In genomic region chr1:7616076-7616833, GRCh38 we compare ENCODE assay signal across 1 cellular context.
TF ChIP-seq lines count a peak whose summit lies in the region.

No MANE protein-coding gene starts in this region.

TF ChIP-seq in HepG2, 621 proteins besides CTCF, POLR2A, EP300 and RAD21 (continued from another document and continues in another):
- TF ChIP-seq ZNF800 (CRISPR knock-in tag; IDR thresholded peaks at IDR 0.05) (0 out of 2 replicates have a peak, but pooled peaks have one; percentile 35), ZNF382 (CRISPR knock-in tag; IDR thresholded peaks at IDR 0.05; ENCODE audit: borderline replicate concordance) (no peak), ZSCAN22 (CRISPR knock-in tag; IDR thresholded peaks at IDR 0.05) (0 out of 2 replicates have a peak, but pooled peaks have one; percentile 38), ZNF569 (CRISPR knock-in tag; IDR thresholded peaks at IDR 0.05; ENCODE audit: borderline replicate concordance) (no peak), ZNF3 (CRISPR knock-in tag; IDR thresholded peaks at IDR 0.05) (no peak), POGZ (CRISPR knock-in tag; IDR thresholded peaks at IDR 0.05) (no peak), ZNF556 (CRISPR knock-in tag; IDR thresholded peaks at IDR 0.05; ENCODE audit: borderline replicate concordance) (no peak), FOXA3 (CRISPR knock-in tag; IDR thresholded peaks at IDR 0.05) (no peak), KMT2B (CRISPR knock-in tag; IDR thresholded peaks at IDR 0.05) (0 out of 2 replicates have a peak, but pooled peaks have one; percentile 53), ZNF276 (CRISPR knock-in tag; IDR thresholded peaks at IDR 0.05; ENCODE audit: low read depth) (no peak), EHMT2 (IDR thresholded peaks at IDR 0.05; ENCODE audit: borderline replicate concordance, low read depth, low read length) (peak; percentile 94), CENPT (CRISPR knock-in tag; IDR thresholded peaks at IDR 0.05; ENCODE audit: low read depth) (no peak), ZNF724P (CRISPR knock-in tag; IDR thresholded peaks at IDR 0.05; ENCODE audit: borderline replicate concordance) (no peak), ARHGAP35 (CRISPR knock-in tag; IDR thresholded peaks at IDR 0.05; ENCODE audit: borderline replicate concordance) (no peak), MLLT10 (CRISPR knock-in tag; IDR thresholded peaks at IDR 0.05) (no peak), GATAD2A (CRISPR knock-in tag; IDR thresholded peaks at IDR 0.05) (no peak), HMGXB3 (CRISPR knock-in tag; IDR thresholded peaks at IDR 0.05; ENCODE audit: borderline replicate concordance) (0 out of 2 replicates have a peak, but pooled peaks have one; percentile 36), SYNCRIP (IDR thresholded peaks at IDR 0.05; ENCODE audit: insufficient read depth, low read depth, low read length) (no peak), TMF1 (CRISPR knock-in tag; IDR thresholded peaks at IDR 0.05; ENCODE audit: low read depth) (0 out of 2 replicates have a peak, but pooled peaks have one; percentile 51), MED13 (CRISPR knock-in tag; IDR thresholded peaks at IDR 0.05) (no peak), YEATS4 (CRISPR knock-in tag; IDR thresholded peaks at IDR 0.05; ENCODE audit: borderline replicate concordance) (no peak), HOXD1 (CRISPR knock-in tag; IDR thresholded peaks at IDR 0.05) (no peak), ZNF232 (CRISPR knock-in tag; IDR thresholded peaks at IDR 0.05; ENCODE audit: borderline replicate concordance) (peak; percentile 49; the same call in 1 of the 2 replicates), SP5 (CRISPR knock-in tag; IDR thresholded peaks at IDR 0.05; ENCODE audit: borderline replicate concordance, low read depth) (no peak), TCF7 (IDR thresholded peaks at IDR 0.05; ENCODE audit: low read depth) (no peak), IKZF5 (CRISPR knock-in tag; IDR thresholded peaks at IDR 0.05) (0 out of 2 replicates have a peak, but pooled peaks have one; percentile 20), ZNF354B (CRISPR knock-in tag; IDR thresholded peaks at IDR 0.05) (no peak), ZNF430 (CRISPR knock-in tag; IDR thresholded peaks at IDR 0.05) (peak; percentile 52; the same call in 1 of the 2 replicates), SAP130 (CRISPR knock-in tag; IDR thresholded peaks at IDR 0.05; ENCODE audit: low read depth) (peak; percentile 40; the same call in 1 of the 2 replicates), ZNF547 (CRISPR knock-in tag; IDR thresholded peaks at IDR 0.05) (no peak), TFAP4 (IDR thresholded peaks at IDR 0.05; ENCODE audit: borderline replicate concordance, low read depth) (no peak), MEIS2 (CRISPR knock-in tag; IDR thresholded peaks at IDR 0.05) (0 out of 2 replicates have a peak, but pooled peaks have one; percentile 46), ZNF280D (CRISPR knock-in tag; IDR thresholded peaks at IDR 0.05) (no peak), SKIL (CRISPR knock-in tag; IDR thresholded peaks at IDR 0.05; ENCODE audit: borderline replicate concordance) (no peak), MBNL3 (CRISPR knock-in tag; conservative IDR thresholded peaks at IDR 0.05) (no peak), SRY (CRISPR knock-in tag; IDR thresholded peaks at IDR 0.05) (0 out of 2 replicates have a peak, but pooled peaks have one; percentile 29), FOXP4 (CRISPR knock-in tag; IDR thresholded peaks at IDR 0.05) (no peak), ZNF251 (CRISPR knock-in tag; IDR thresholded peaks at IDR 0.05) (no peak), CREB1 (IDR thresholded peaks at IDR 0.05) (no peak), CREB1 (CRISPR knock-in tag; IDR thresholded peaks at IDR 0.05) (no peak)
